In the genomic region with DNA sequence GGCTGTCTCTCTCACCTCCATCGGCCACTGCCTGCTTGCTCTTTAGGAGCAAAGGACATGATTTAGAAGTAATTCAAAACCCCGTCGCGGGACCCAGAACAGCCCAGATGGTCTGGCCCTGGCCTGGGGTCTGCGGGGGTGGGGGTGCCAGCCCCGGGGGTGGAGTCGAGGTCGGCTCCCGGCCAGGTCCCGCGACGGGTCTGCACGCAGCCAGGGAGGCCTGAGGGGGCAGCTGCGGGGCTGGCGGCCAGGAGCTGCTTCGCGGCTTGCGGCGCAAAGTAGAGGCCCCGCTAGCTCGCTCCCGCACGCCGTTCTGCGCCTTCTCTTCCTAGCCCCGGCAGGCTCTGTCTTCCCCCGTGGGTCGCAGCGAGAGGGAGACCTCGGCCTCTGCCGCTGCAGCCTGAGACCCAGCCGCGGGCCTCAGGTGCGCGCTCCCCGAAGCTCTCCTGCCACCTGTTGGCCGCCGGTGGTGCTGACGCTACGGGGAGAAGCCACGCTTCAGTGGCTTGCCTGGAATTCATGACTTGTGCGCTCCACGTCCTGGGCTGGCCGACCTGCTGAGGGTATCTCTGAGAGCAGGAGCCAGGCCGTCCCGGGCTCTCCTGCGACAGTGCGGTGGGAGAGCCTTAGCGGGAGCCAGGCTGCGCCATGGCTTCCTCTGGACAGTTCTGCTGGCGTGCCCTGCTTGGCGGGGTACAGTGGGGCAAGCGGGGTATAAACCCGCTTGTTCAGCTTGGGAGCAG, we compare ENCODE assay signal across 8 cellular contexts.
DNase-seq lines count a peak whose midpoint lies in the region; ATAC-seq and TF ChIP-seq lines count a peak whose summit lies in the region.

No MANE protein-coding gene starts in this region.

- H3K4me3 Mint-ChIP-seq in activated naive CD8-positive, alpha-beta T cell = peak overlapping the region; percentile 80

- H3K27ac Mint-ChIP-seq in activated naive CD8-positive, alpha-beta T cell = no peak overlapping the region

- peak; percentile 50 for DNase-seq in DMS153 (lab: John Stamatoyannopoulos, UW)
- DNase-seq in LHCN-M2 (ENCODE audit: low read depth) = peak; percentile 51
- DNase-seq in cardiac septum (ENCODE audit: low spot score) = peak; percentile 85
- DNase-seq in posterior vena cava (ENCODE audit: low spot score) = peak; percentile 91
- DNase-seq in upper lobe of left lung = peak; percentile 75 to 93

- TF ChIP-seq POLR2A in upper lobe of left lung (IDR thresholded peaks at IDR 0.05) = no peak

- H3K36me3 ChIP-seq in upper lobe of left lung = no peaks in the 10 kb centered on the region

- no peaks in the 10 kb centered on the region for H3K36me3 Mint-ChIP-seq in activated naive CD8-positive, alpha-beta T cell

- no peak for TF ChIP-seq EP300 in upper lobe of left lung (IDR thresholded peaks at IDR 0.05)

- peaks cover 2% of the 10 kb centered on the region for H3K4me1 Mint-ChIP-seq in activated naive CD8-positive, alpha-beta T cell (ENCODE audit: low read depth)

- H3K27ac ChIP-seq in upper lobe of left lung = no peak overlapping the region

- peaks cover 12% of the 10 kb centered on the region for H3K27me3 Mint-ChIP-seq in activated naive CD8-positive, alpha-beta T cell

- H3K9me3 Mint-ChIP-seq in activated naive CD8-positive, alpha-beta T cell (ENCODE audit: low read depth) = no peaks in the 10 kb centered on the region

- H3K4me3 ChIP-seq in upper lobe of left lung = peak overlapping the region; percentile 13 to 48 (median 33)

- peak; percentile 71 to 95 (median 88) for TF ChIP-seq CTCF in upper lobe of left lung (IDR thresholded peaks at IDR 0.05)

- intact Hi-C loops in cardiac septum (cut with DNase I) (loop anchor here (5.0 to 10.0 kb wide), 4 partner anchors 136 to 276 kb away; no protein-coding TSS in a partner anchor), posterior vena cava (cut with DNase I) (loop anchor here (5.0 kb wide), 1 partner anchor 141 kb away; no protein-coding TSS in a partner anchor)

- H3K4me1 ChIP-seq in upper lobe of left lung = peaks cover 3 to 9% (median 8%) of the 10 kb centered on the region in 4 donors

- ATAC-seq in GM21529 (IDR thresholded peaks at IDR 0.05; ENCODE audit: unreplicated experiment) = peak; percentile 91
- ATAC-seq in SK-N-SH treated with all-trans-retinoic acid at 6 μM for 48 hours = peak; percentile 97
- peak; percentile 89 for ATAC-seq in upper lobe of left lung (ENCODE audit: low FRiP score in 2 of 2)

- peaks cover 0 to 14% (median 5%) of the 10 kb centered on the region in 4 donors for H3K27me3 ChIP-seq in upper lobe of left lung

- no peaks in the 10 kb centered on the region for H3K9me3 ChIP-seq in upper lobe of left lung

- 5 to 21% methylated on average over 21 to 22 of the region's 54 CpGs for WGBS in upper lobe of left lung, 2 donors

TF ChIP-seq in SK-N-SH treated with all-trans-retinoic acid at 6 μM for 48 hours, 23 proteins besides CTCF, POLR2A, EP300 and RAD21:
- TF ChIP-seq, protein P1, sequence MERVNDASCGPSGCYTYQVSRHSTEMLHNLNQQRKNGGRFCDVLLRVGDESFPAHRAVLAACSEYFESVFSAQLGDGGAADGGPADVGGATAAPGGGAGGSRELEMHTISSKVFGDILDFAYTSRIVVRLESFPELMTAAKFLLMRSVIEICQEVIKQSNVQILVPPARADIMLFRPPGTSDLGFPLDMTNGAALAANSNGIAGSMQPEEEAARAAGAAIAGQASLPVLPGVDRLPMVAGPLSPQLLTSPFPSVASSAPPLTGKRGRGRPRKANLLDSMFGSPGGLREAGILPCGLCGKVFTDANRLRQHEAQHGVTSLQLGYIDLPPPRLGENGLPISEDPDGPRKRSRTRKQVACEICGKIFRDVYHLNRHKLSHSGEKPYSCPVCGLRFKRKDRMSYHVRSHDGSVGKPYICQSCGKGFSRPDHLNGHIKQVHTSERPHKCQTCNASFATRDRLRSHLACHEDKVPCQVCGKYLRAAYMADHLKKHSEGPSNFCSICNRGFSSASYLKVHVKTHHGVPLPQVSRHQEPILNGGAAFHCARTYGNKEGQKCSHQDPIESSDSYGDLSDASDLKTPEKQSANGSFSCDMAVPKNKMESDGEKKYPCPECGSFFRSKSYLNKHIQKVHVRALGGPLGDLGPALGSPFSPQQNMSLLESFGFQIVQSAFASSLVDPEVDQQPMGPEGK (CRISPR knock-in tag; IDR thresholded peaks at IDR 0.05; ENCODE audit: borderline replicate concordance) = no peak
- TF ChIP-seq, protein P2, sequence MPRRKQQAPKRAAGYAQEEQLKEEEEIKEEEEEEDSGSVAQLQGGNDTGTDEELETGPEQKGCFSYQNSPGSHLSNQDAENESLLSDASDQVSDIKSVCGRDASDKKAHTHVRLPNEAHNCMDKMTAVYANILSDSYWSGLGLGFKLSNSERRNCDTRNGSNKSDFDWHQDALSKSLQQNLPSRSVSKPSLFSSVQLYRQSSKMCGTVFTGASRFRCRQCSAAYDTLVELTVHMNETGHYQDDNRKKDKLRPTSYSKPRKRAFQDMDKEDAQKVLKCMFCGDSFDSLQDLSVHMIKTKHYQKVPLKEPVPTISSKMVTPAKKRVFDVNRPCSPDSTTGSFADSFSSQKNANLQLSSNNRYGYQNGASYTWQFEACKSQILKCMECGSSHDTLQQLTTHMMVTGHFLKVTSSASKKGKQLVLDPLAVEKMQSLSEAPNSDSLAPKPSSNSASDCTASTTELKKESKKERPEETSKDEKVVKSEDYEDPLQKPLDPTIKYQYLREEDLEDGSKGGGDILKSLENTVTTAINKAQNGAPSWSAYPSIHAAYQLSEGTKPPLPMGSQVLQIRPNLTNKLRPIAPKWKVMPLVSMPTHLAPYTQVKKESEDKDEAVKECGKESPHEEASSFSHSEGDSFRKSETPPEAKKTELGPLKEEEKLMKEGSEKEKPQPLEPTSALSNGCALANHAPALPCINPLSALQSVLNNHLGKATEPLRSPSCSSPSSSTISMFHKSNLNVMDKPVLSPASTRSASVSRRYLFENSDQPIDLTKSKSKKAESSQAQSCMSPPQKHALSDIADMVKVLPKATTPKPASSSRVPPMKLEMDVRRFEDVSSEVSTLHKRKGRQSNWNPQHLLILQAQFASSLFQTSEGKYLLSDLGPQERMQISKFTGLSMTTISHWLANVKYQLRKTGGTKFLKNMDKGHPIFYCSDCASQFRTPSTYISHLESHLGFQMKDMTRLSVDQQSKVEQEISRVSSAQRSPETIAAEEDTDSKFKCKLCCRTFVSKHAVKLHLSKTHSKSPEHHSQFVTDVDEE (CRISPR knock-in tag; IDR thresholded peaks at IDR 0.05) = no peak
- TF ChIP-seq, protein P3, sequence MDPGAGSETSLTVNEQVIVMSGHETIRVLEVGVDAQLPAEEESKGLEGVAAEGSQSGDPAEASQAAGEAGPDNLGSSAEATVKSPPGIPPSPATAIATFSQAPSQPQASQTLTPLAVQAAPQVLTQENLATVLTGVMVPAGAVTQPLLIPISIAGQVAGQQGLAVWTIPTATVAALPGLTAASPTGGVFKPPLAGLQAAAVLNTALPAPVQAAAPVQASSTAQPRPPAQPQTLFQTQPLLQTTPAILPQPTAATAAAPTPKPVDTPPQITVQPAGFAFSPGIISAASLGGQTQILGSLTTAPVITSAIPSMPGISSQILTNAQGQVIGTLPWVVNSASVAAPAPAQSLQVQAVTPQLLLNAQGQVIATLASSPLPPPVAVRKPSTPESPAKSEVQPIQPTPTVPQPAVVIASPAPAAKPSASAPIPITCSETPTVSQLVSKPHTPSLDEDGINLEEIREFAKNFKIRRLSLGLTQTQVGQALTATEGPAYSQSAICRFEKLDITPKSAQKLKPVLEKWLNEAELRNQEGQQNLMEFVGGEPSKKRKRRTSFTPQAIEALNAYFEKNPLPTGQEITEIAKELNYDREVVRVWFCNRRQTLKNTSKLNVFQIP (CRISPR knock-in tag; IDR thresholded peaks at IDR 0.05; ENCODE audit: borderline replicate concordance, low read depth) = no peak
- 0 out of 2 replicates have a peak, but pooled peaks have one; percentile 13 for TF ChIP-seq ZFP3 (CRISPR knock-in tag; IDR thresholded peaks at IDR 0.05)
TF ChIP-seq in SK-N-SH treated with all-trans-retinoic acid at 6 μM for 48 hours: peak in this region for 1.
